In genomic region chrX:153981231-153981630, GRCh38 we compare ENCODE assay signal across 13 cellular contexts. TPM values are rescaled to one million over a fixed set of nuclear protein-coding genes. Genes with fewer than 3 reads are reported as not detected.
A peak's percentile ranks its signal among the peaks of the same experiment; 100 is the strongest.
DNase-seq lines count a peak whose midpoint lies in the region; ATAC-seq and TF ChIP-seq lines count a peak whose summit lies in the region.
"Had no signal": no experiment of that assay in that cellular context is flagged by ENCODE, and none has a peak within 500 bp of the region (broad histone marks: within the 10 kb centered on the region; RNA-seq: fewer than 3 reads in every experiment).

No MANE protein-coding gene starts in this region.

- H3K27ac Mint-ChIP-seq in T-helper 2 cell treated with Interferon-gamma antibody and Interleukin-4, amounts not matched to agents 5 μg/mL and 100 μg/mL, for 36 hours, result peak overlapping the region; percentile 93
- H3K27ac Mint-ChIP-seq in WTC11, result peak overlapping the region; percentile 44
- H3K27ac Mint-ChIP-seq in stimulated activated naive CD8-positive, alpha-beta T cell treated with anti-CD3 and anti-CD28 coated beads, Interleukin-15, amount 100 ng/mL, for 72 hours, result peak overlapping the region; percentile 85 to 92

- peak overlapping the region; percentile 84 for H3K4me3 Mint-ChIP-seq in T-helper 2 cell treated with Interferon-gamma antibody and Interleukin-4, amounts not matched to agents 5 μg/mL and 100 μg/mL, for 36 hours
- no peak overlapping the region for H3K4me3 Mint-ChIP-seq in WTC11
- H3K4me3 Mint-ChIP-seq in stimulated activated naive CD8-positive, alpha-beta T cell treated with anti-CD3 and anti-CD28 coated beads, Interleukin-15, amount 100 ng/mL, for 72 hours, result peak overlapping the region; percentile 70 to 81

- no peak for DNase-seq in T-helper 2 cell treated with Interferon-gamma antibody and Interleukin-4, amounts not matched to agents 5 μg/mL and 100 μg/mL, for 36 hours (ENCODE audit: low spot score)
- no peak for DNase-seq in T-helper 2 cell
- no peak for DNase-seq in WTC11 (ENCODE audit: low spot score)
- DNase-seq in stimulated activated naive CD8-positive, alpha-beta T cell treated with anti-CD3 and anti-CD28 coated beads, Interleukin-15, amount 100 ng/mL, for 72 hours, result no peak
- no peak for DNase-seq in germinal center (ENCODE audit: low spot score)
- no peak for DNase-seq in NCI-H2107 treated with DMSO at 0.1 percent for 48 hours (lab: John Stamatoyannopoulos, UW; ENCODE audit: unreplicated experiment)
- DNase-seq: DMS79, NCI-H1694 had no signal

- no peak for TF ChIP-seq CTCF in WTC11 (IDR thresholded peaks at IDR 0.05)

- H3K27me3 ChIP-seq in layer of hippocampus (ENCODE audit: control insufficient read depth, insufficient read depth, low read length), result no peaks in the 10 kb centered on the region
- H3K27me3 ChIP-seq: gastrocnemius medialis had no signal

- peaks cover 33% of the 10 kb centered on the region for H3K4me1 Mint-ChIP-seq in T-helper 2 cell treated with Interferon-gamma antibody and Interleukin-4, amounts not matched to agents 5 μg/mL and 100 μg/mL, for 36 hours (ENCODE audit: low read depth)
- H3K4me1 Mint-ChIP-seq in WTC11, result peaks cover 4% of the 10 kb centered on the region; the same call in 1 of the 2 replicates
- peaks cover 51% of the 10 kb centered on the region for H3K4me1 Mint-ChIP-seq in stimulated activated naive CD8-positive, alpha-beta T cell treated with anti-CD3 and anti-CD28 coated beads, Interleukin-15, amount 100 ng/mL, for 72 hours

- no peaks in the 10 kb centered on the region for H3K9me3 Mint-ChIP-seq in T-helper 2 cell treated with Interferon-gamma antibody and Interleukin-4, amounts not matched to agents 5 μg/mL and 100 μg/mL, for 36 hours
- no peaks in the 10 kb centered on the region for H3K9me3 Mint-ChIP-seq in WTC11
- no peaks in the 10 kb centered on the region for H3K9me3 Mint-ChIP-seq in stimulated activated naive CD8-positive, alpha-beta T cell treated with anti-CD3 and anti-CD28 coated beads, Interleukin-15, amount 100 ng/mL, for 72 hours

- no peaks in the 10 kb centered on the region for H3K36me3 Mint-ChIP-seq in T-helper 2 cell treated with Interferon-gamma antibody and Interleukin-4, amounts not matched to agents 5 μg/mL and 100 μg/mL, for 36 hours (ENCODE audit: low read depth)
- H3K36me3 Mint-ChIP-seq in WTC11, result no peaks in the 10 kb centered on the region

- peak overlapping the region; percentile 68 for H3K27ac ChIP-seq in layer of hippocampus (ENCODE audit: low read depth, low read length)
- H3K27ac ChIP-seq: 22Rv1 had no signal

- no peak for ATAC-seq in WTC11
- ATAC-seq in stimulated activated naive CD8-positive, alpha-beta T cell treated with anti-CD3 and anti-CD28 coated beads, Interleukin-15, amount 100 ng/mL, for 72 hours, result no peak
- ATAC-seq in GM21717 (IDR thresholded peaks at IDR 0.05; ENCODE audit: unreplicated experiment), result no peak
- ATAC-seq: left colon had no signal

- POLR2A ChIA-PET in WTC11 (lab: Charles Lee), result interaction anchor here (0.6 kb wide), 1 partner anchor 10 kb away, joined by 3 read pairs; the partner anchor contains the start of gene HCFC1

- CTCF ChIA-PET in WTC11 (lab: Charles Lee), result no interaction called here

- H3K27me3 Mint-ChIP-seq in T-helper 2 cell treated with Interferon-gamma antibody and Interleukin-4, amounts not matched to agents 5 μg/mL and 100 μg/mL, for 36 hours (ENCODE audit: low read depth), result no peaks in the 10 kb centered on the region
- H3K27me3 Mint-ChIP-seq in WTC11 (ENCODE audit: low read depth), result no peaks in the 10 kb centered on the region
- no peaks in the 10 kb centered on the region for H3K27me3 Mint-ChIP-seq in stimulated activated naive CD8-positive, alpha-beta T cell treated with anti-CD3 and anti-CD28 coated beads, Interleukin-15, amount 100 ng/mL, for 72 hours

TF ChIP-seq in WTC11, 78 proteins besides CTCF, POLR2A, EP300 and RAD21:
- TF ChIP-seq ZNF416 (CRISPR knock-in tag; IDR thresholded peaks at IDR 0.05), result no peak
- no peak for TF ChIP-seq JAZF1 (CRISPR knock-in tag; IDR thresholded peaks at IDR 0.05)
- no peak for TF ChIP-seq GABPB1 (CRISPR knock-in tag; IDR thresholded peaks at IDR 0.05)
- TF ChIP-seq, protein P1, sequence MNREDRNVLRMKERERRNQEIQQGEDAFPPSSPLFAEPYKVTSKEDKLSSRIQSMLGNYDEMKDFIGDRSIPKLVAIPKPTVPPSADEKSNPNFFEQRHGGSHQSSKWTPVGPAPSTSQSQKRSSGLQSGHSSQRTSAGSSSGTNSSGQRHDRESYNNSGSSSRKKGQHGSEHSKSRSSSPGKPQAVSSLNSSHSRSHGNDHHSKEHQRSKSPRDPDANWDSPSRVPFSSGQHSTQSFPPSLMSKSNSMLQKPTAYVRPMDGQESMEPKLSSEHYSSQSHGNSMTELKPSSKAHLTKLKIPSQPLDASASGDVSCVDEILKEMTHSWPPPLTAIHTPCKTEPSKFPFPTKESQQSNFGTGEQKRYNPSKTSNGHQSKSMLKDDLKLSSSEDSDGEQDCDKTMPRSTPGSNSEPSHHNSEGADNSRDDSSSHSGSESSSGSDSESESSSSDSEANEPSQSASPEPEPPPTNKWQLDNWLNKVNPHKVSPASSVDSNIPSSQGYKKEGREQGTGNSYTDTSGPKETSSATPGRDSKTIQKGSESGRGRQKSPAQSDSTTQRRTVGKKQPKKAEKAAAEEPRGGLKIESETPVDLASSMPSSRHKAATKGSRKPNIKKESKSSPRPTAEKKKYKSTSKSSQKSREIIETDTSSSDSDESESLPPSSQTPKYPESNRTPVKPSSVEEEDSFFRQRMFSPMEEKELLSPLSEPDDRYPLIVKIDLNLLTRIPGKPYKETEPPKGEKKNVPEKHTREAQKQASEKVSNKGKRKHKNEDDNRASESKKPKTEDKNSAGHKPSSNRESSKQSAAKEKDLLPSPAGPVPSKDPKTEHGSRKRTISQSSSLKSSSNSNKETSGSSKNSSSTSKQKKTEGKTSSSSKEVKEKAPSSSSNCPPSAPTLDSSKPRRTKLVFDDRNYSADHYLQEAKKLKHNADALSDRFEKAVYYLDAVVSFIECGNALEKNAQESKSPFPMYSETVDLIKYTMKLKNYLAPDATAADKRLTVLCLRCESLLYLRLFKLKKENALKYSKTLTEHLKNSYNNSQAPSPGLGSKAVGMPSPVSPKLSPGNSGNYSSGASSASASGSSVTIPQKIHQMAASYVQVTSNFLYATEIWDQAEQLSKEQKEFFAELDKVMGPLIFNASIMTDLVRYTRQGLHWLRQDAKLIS (CRISPR knock-in tag; IDR thresholded peaks at IDR 0.05; ENCODE audit: borderline replicate concordance), result no peak
- TF ChIP-seq, protein P2, sequence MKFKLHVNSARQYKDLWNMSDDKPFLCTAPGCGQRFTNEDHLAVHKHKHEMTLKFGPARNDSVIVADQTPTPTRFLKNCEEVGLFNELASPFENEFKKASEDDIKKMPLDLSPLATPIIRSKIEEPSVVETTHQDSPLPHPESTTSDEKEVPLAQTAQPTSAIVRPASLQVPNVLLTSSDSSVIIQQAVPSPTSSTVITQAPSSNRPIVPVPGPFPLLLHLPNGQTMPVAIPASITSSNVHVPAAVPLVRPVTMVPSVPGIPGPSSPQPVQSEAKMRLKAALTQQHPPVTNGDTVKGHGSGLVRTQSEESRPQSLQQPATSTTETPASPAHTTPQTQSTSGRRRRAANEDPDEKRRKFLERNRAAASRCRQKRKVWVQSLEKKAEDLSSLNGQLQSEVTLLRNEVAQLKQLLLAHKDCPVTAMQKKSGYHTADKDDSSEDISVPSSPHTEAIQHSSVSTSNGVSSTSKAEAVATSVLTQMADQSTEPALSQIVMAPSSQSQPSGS (CRISPR knock-in tag; IDR thresholded peaks at IDR 0.05; ENCODE audit: borderline replicate concordance, low read depth), result no peak
- no peak for TF ChIP-seq ZNF121 (CRISPR knock-in tag; IDR thresholded peaks at IDR 0.05)
- TF ChIP-seq HMGA2 (CRISPR knock-in tag; IDR thresholded peaks at IDR 0.05), result no peak
- TF ChIP-seq CBFB (CRISPR knock-in tag; IDR thresholded peaks at IDR 0.05; ENCODE audit: low read depth), result no peak
- TF ChIP-seq ZNF671 (CRISPR knock-in tag; IDR thresholded peaks at IDR 0.05), result no peak
- no peak for TF ChIP-seq ATF6 (CRISPR knock-in tag; IDR thresholded peaks at IDR 0.05)

RNA-seq across cellular contexts. Expression of gene TMEM187, which starts 8.7 kb away (rescaled TPM):
- 8.4 to 12.3 TPM (median 10.1 TPM) in 3 replicates for total RNA-seq in WTC11 (2021)

RNA-seq across cellular contexts. Expression of gene HCFC1, which starts 9.6 kb away (rescaled TPM):
- 121 to 130 TPM (median 125 TPM) in 3 replicates for total RNA-seq in WTC11 (2021)

RNA-seq across cellular contexts. Expression of gene RENBP, which starts 36.8 kb away (rescaled TPM):
- 14.0 to 18.6 TPM (median 16.2 TPM) in 3 replicates for total RNA-seq in WTC11 (2021)

RNA-seq across cellular contexts. Expression of gene IRAK1, which starts 38.5 kb away (rescaled TPM):
- total RNA-seq in WTC11 (2021), result 32.1 to 48.0 TPM (median 45.2 TPM) in 3 replicates

RNA-seq across cellular contexts. Expression of gene NAA10, which starts 46.4 kb away (rescaled TPM):
- total RNA-seq in WTC11 (2021), result 97.1 to 107 TPM (median 101 TPM) in 3 replicates
